ENCODE assay signal across 1 cellular context in genomic region chr15:90660195-90660995, GRCh38.
TF ChIP-seq lines count a peak whose summit lies in the region.

No MANE protein-coding gene starts in this region.

TF ChIP-seq in K562, 482 proteins besides CTCF, POLR2A, EP300 and RAD21 (continued from another document and continues in another):
- TF ChIP-seq, protein P1, sequence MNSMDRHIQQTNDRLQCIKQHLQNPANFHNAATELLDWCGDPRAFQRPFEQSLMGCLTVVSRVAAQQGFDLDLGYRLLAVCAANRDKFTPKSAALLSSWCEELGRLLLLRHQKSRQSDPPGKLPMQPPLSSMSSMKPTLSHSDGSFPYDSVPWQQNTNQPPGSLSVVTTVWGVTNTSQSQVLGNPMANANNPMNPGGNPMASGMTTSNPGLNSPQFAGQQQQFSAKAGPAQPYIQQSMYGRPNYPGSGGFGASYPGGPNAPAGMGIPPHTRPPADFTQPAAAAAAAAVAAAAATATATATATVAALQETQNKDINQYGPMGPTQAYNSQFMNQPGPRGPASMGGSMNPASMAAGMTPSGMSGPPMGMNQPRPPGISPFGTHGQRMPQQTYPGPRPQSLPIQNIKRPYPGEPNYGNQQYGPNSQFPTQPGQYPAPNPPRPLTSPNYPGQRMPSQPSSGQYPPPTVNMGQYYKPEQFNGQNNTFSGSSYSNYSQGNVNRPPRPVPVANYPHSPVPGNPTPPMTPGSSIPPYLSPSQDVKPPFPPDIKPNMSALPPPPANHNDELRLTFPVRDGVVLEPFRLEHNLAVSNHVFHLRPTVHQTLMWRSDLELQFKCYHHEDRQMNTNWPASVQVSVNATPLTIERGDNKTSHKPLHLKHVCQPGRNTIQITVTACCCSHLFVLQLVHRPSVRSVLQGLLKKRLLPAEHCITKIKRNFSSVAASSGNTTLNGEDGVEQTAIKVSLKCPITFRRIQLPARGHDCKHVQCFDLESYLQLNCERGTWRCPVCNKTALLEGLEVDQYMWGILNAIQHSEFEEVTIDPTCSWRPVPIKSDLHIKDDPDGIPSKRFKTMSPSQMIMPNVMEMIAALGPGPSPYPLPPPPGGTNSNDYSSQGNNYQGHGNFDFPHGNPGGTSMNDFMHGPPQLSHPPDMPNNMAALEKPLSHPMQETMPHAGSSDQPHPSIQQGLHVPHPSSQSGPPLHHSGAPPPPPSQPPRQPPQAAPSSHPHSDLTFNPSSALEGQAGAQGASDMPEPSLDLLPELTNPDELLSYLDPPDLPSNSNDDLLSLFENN (IDR thresholded peaks at IDR 0.05; ENCODE audit: low read depth in 2 of 2, low read length in 2 of 2), result no peak
- TF ChIP-seq CBX1 (IDR thresholded peaks at IDR 0.05; ENCODE audit: low read depth) (peak; percentile 43; the same call in 1 of the 2 replicates), FOXK1 (CRISPR knock-in tag; IDR thresholded peaks at IDR 0.05; ENCODE audit: borderline replicate concordance) (no peak; the same call in 1 of the 2 replicates), CCAR2 (IDR thresholded peaks at IDR 0.05; ENCODE audit: low read depth, low read length) (no peak), CSDE1 (IDR thresholded peaks at IDR 0.05) (no peak), NFRKB (IDR thresholded peaks at IDR 0.05; ENCODE audit: low read depth) (no peak), PYGO2 (tag; IDR thresholded peaks at IDR 0.05) (no peak), ZNF589 (CRISPR knock-in tag; IDR thresholded peaks at IDR 0.05; ENCODE audit: low read depth) (peak; percentile 81; the same call in 1 of the 2 replicates), PHF21A (IDR thresholded peaks at IDR 0.05; ENCODE audit: borderline replicate concordance, low read depth) (no peak), SMARCB1 (IDR thresholded peaks at IDR 0.05; ENCODE audit: insufficient read length, low read depth) (no peak), DIDO1 (tag; IDR thresholded peaks at IDR 0.05; ENCODE audit: low read depth) (no peak), SUPT5H (IDR thresholded peaks at IDR 0.05) (peak; percentile 33; the same call in 1 of the 2 replicates), NR2F6 (CRISPR knock-in tag; IDR thresholded peaks at IDR 0.05) (no peak), MECOM (CRISPR knock-in tag; IDR thresholded peaks at IDR 0.05) (no peak), ZFPM2 (CRISPR knock-in tag; IDR thresholded peaks at IDR 0.05) (no peak), NCOA6 (IDR thresholded peaks at IDR 0.05) (no peak), RFX5 (IDR thresholded peaks at IDR 0.05; ENCODE audit: low read depth, low read length) (no peak), SPI1 (IDR thresholded peaks at IDR 0.05; ENCODE audit: borderline replicate concordance, low read depth, low read length) (no peak), ZNF77 (CRISPR knock-in tag; IDR thresholded peaks at IDR 0.05) (no peak), RUNX1 (IDR thresholded peaks at IDR 0.05; ENCODE audit: low read depth) (no peak; the same call in 1 of the 2 replicates), CEBPB (tag; IDR thresholded peaks at IDR 0.05) (no peak), ARHGAP35 (IDR thresholded peaks at IDR 0.05; ENCODE audit: partially characterized antibody) (no peak), NKRF (IDR thresholded peaks at IDR 0.05; ENCODE audit: borderline replicate concordance) (0 out of 2 replicates have a peak, but pooled peaks have one; percentile 50)
- TF ChIP-seq, protein P2, sequence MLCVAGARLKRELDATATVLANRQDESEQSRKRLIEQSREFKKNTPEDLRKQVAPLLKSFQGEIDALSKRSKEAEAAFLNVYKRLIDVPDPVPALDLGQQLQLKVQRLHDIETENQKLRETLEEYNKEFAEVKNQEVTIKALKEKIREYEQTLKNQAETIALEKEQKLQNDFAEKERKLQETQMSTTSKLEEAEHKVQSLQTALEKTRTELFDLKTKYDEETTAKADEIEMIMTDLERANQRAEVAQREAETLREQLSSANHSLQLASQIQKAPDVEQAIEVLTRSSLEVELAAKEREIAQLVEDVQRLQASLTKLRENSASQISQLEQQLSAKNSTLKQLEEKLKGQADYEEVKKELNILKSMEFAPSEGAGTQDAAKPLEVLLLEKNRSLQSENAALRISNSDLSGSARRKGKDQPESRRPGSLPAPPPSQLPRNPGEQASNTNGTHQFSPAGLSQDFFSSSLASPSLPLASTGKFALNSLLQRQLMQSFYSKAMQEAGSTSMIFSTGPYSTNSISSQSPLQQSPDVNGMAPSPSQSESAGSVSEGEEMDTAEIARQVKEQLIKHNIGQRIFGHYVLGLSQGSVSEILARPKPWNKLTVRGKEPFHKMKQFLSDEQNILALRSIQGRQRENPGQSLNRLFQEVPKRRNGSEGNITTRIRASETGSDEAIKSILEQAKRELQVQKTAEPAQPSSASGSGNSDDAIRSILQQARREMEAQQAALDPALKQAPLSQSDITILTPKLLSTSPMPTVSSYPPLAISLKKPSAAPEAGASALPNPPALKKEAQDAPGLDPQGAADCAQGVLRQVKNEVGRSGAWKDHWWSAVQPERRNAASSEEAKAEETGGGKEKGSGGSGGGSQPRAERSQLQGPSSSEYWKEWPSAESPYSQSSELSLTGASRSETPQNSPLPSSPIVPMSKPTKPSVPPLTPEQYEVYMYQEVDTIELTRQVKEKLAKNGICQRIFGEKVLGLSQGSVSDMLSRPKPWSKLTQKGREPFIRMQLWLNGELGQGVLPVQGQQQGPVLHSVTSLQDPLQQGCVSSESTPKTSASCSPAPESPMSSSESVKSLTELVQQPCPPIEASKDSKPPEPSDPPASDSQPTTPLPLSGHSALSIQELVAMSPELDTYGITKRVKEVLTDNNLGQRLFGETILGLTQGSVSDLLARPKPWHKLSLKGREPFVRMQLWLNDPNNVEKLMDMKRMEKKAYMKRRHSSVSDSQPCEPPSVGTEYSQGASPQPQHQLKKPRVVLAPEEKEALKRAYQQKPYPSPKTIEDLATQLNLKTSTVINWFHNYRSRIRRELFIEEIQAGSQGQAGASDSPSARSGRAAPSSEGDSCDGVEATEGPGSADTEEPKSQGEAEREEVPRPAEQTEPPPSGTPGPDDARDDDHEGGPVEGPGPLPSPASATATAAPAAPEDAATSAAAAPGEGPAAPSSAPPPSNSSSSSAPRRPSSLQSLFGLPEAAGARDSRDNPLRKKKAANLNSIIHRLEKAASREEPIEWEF (CRISPR knock-in tag; IDR thresholded peaks at IDR 0.05), result no peak
- TF ChIP-seq, protein P3, sequence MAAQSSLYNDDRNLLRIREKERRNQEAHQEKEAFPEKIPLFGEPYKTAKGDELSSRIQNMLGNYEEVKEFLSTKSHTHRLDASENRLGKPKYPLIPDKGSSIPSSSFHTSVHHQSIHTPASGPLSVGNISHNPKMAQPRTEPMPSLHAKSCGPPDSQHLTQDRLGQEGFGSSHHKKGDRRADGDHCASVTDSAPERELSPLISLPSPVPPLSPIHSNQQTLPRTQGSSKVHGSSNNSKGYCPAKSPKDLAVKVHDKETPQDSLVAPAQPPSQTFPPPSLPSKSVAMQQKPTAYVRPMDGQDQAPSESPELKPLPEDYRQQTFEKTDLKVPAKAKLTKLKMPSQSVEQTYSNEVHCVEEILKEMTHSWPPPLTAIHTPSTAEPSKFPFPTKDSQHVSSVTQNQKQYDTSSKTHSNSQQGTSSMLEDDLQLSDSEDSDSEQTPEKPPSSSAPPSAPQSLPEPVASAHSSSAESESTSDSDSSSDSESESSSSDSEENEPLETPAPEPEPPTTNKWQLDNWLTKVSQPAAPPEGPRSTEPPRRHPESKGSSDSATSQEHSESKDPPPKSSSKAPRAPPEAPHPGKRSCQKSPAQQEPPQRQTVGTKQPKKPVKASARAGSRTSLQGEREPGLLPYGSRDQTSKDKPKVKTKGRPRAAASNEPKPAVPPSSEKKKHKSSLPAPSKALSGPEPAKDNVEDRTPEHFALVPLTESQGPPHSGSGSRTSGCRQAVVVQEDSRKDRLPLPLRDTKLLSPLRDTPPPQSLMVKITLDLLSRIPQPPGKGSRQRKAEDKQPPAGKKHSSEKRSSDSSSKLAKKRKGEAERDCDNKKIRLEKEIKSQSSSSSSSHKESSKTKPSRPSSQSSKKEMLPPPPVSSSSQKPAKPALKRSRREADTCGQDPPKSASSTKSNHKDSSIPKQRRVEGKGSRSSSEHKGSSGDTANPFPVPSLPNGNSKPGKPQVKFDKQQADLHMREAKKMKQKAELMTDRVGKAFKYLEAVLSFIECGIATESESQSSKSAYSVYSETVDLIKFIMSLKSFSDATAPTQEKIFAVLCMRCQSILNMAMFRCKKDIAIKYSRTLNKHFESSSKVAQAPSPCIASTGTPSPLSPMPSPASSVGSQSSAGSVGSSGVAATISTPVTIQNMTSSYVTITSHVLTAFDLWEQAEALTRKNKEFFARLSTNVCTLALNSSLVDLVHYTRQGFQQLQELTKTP (IDR thresholded peaks at IDR 0.05; ENCODE audit: low read depth in 1 of 2, partially characterized antibody in 2 of 2), result no peak
- TF ChIP-seq, protein P4, sequence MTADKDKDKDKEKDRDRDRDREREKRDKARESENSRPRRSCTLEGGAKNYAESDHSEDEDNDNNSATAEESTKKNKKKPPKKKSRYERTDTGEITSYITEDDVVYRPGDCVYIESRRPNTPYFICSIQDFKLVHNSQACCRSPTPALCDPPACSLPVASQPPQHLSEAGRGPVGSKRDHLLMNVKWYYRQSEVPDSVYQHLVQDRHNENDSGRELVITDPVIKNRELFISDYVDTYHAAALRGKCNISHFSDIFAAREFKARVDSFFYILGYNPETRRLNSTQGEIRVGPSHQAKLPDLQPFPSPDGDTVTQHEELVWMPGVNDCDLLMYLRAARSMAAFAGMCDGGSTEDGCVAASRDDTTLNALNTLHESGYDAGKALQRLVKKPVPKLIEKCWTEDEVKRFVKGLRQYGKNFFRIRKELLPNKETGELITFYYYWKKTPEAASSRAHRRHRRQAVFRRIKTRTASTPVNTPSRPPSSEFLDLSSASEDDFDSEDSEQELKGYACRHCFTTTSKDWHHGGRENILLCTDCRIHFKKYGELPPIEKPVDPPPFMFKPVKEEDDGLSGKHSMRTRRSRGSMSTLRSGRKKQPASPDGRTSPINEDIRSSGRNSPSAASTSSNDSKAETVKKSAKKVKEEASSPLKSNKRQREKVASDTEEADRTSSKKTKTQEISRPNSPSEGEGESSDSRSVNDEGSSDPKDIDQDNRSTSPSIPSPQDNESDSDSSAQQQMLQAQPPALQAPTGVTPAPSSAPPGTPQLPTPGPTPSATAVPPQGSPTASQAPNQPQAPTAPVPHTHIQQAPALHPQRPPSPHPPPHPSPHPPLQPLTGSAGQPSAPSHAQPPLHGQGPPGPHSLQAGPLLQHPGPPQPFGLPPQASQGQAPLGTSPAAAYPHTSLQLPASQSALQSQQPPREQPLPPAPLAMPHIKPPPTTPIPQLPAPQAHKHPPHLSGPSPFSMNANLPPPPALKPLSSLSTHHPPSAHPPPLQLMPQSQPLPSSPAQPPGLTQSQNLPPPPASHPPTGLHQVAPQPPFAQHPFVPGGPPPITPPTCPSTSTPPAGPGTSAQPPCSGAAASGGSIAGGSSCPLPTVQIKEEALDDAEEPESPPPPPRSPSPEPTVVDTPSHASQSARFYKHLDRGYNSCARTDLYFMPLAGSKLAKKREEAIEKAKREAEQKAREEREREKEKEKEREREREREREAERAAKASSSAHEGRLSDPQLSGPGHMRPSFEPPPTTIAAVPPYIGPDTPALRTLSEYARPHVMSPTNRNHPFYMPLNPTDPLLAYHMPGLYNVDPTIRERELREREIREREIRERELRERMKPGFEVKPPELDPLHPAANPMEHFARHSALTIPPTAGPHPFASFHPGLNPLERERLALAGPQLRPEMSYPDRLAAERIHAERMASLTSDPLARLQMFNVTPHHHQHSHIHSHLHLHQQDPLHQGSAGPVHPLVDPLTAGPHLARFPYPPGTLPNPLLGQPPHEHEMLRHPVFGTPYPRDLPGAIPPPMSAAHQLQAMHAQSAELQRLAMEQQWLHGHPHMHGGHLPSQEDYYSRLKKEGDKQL (CRISPR knock-in tag; IDR thresholded peaks at IDR 0.05; ENCODE audit: borderline replicate concordance), result no peak
- TF ChIP-seq, protein P5, sequence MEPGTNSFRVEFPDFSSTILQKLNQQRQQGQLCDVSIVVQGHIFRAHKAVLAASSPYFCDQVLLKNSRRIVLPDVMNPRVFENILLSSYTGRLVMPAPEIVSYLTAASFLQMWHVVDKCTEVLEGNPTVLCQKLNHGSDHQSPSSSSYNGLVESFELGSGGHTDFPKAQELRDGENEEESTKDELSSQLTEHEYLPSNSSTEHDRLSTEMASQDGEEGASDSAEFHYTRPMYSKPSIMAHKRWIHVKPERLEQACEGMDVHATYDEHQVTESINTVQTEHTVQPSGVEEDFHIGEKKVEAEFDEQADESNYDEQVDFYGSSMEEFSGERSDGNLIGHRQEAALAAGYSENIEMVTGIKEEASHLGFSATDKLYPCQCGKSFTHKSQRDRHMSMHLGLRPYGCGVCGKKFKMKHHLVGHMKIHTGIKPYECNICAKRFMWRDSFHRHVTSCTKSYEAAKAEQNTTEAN (CRISPR knock-in tag; IDR thresholded peaks at IDR 0.05), result no peak
- TF ChIP-seq, protein P6, sequence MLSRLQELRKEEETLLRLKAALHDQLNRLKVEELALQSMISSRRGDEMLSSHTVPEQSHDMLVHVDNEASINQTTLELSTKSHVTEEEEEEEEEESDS (CRISPR knock-in tag; IDR thresholded peaks at IDR 0.05), result no peak
- TF ChIP-seq, protein P7, sequence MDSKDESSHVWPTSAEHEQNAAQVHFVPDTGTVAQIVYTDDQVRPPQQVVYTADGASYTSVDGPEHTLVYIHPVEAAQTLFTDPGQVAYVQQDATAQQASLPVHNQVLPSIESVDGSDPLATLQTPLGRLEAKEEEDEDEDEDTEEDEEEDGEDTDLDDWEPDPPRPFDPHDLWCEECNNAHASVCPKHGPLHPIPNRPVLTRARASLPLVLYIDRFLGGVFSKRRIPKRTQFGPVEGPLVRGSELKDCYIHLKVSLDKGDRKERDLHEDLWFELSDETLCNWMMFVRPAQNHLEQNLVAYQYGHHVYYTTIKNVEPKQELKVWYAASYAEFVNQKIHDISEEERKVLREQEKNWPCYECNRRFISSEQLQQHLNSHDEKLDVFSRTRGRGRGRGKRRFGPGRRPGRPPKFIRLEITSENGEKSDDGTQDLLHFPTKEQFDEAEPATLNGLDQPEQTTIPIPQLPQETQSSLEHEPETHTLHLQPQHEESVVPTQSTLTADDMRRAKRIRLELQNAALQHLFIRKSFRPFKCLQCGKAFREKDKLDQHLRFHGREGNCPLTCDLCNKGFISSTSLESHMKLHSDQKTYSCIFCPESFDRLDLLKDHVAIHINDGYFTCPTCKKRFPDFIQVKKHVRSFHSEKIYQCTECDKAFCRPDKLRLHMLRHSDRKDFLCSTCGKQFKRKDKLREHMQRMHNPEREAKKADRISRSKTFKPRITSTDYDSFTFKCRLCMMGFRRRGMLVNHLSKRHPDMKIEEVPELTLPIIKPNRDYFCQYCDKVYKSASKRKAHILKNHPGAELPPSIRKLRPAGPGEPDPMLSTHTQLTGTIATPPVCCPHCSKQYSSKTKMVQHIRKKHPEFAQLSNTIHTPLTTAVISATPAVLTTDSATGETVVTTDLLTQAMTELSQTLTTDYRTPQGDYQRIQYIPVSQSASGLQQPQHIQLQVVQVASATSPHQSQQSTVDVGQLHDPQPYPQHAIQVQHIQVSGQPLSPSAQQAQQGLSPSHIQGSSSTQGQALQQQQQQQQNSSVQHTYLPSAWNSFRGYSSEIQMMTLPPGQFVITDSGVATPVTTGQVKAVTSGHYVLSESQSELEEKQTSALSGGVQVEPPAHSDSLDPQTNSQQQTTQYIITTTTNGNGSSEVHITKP (IDR thresholded peaks at IDR 0.05; ENCODE audit: partially characterized antibody), result peak; percentile 37
